24 cellular contexts compared by ENCODE assay signal in genomic region chr17:74820037-74820436, GRCh38. TPM values are rescaled to one million over a fixed set of nuclear protein-coding genes. Genes with fewer than 3 reads are reported as not detected.
"Had no signal": no experiment of that assay in that cellular context is flagged by ENCODE, and none has a peak within 500 bp of the region (broad histone marks: within the 10 kb centered on the region; RNA-seq: fewer than 3 reads in every experiment).

No MANE protein-coding gene starts in this region.

- H3K4me3 ChIP-seq: dorsolateral prefrontal cortex, lung, mucosa of descending colon, neural progenitor cell, prostate gland, right atrium auricular region, sigmoid colon, thoracic aorta had no signal

- H3K4me1 ChIP-seq: prostate gland had no signal

- H3K27ac Mint-ChIP-seq: immature natural killer cell; memory B cell; natural killer cell treated with Interleukin-12 subunit alpha and Interleukin-12 subunit beta and Interleukin-15 and Interleukin-18, amount 100 ng/mL, for 72 hours; neural progenitor cell; stimulated activated effector memory CD8-positive, alpha-beta T cell treated with anti-CD3 and anti-CD28 coated beads, Interleukin-12 subunit alpha, Interleukin-12 subunit beta, amount 100 ng/mL, for 72 hours; type B pancreatic cell had no signal

- H3K27ac ChIP-seq: neural progenitor cell, prostate gland, right atrium auricular region, sigmoid colon, thoracic aorta had no signal

- H3K4me3 Mint-ChIP-seq: immature natural killer cell; memory B cell; natural killer cell treated with Interleukin-12 subunit alpha and Interleukin-12 subunit beta and Interleukin-15 and Interleukin-18, amount 100 ng/mL, for 72 hours; neural progenitor cell; stimulated activated effector memory CD8-positive, alpha-beta T cell treated with anti-CD3 and anti-CD28 coated beads, Interleukin-12 subunit alpha, Interleukin-12 subunit beta, amount 100 ng/mL, for 72 hours; type B pancreatic cell had no signal

- DNase-seq: cerebellar nuclear complex; dorsolateral prefrontal cortex; effector CD4-positive, alpha-beta T cell; hypothalamus; immature natural killer cell; islet precursor cell; kidney glomerular epithelial cell; mucosa of descending colon; naive B cell; nucleus accumbens; sigmoid colon; stimulated activated CD4-positive, alpha-beta T cell treated with anti-CD3 and anti-CD28 coated beads, Interleukin-2, amount 100 ng/mL, for 24 hours; stimulated activated CD4-positive, alpha-beta T cell treated with anti-CD3 and anti-CD28 coated beads, Interleukin-4, amount 100 ng/mL, for 24 hours; stimulated activated naive CD4-positive, alpha-beta T cell treated with Interleukin-2 at 50 U/mL for 16 hours had no signal

- H3K27me3 Mint-ChIP-seq: memory B cell; naive B cell; natural killer cell treated with Interleukin-12 subunit alpha and Interleukin-12 subunit beta and Interleukin-15 and Interleukin-18, amount 100 ng/mL, for 72 hours; type B pancreatic cell had no signal

- H3K9me3 ChIP-seq: mucosa of descending colon, prostate gland, right atrium auricular region, sigmoid colon, thoracic aorta had no signal

- H3K36me3 ChIP-seq: neural progenitor cell, prostate gland, right atrium auricular region had no signal

- H3K36me3 Mint-ChIP-seq: natural killer cell treated with Interleukin-12 subunit alpha and Interleukin-12 subunit beta and Interleukin-15 and Interleukin-18, amount 100 ng/mL, for 72 hours; type B pancreatic cell had no signal

- H3K9me3 Mint-ChIP-seq: immature natural killer cell; memory B cell; naive B cell; natural killer cell treated with Interleukin-12 subunit alpha and Interleukin-12 subunit beta and Interleukin-15 and Interleukin-18, amount 100 ng/mL, for 72 hours; neural progenitor cell; stimulated activated effector memory CD8-positive, alpha-beta T cell treated with anti-CD3 and anti-CD28 coated beads, Interleukin-12 subunit alpha, Interleukin-12 subunit beta, amount 100 ng/mL, for 72 hours; type B pancreatic cell had no signal

- H3K27me3 ChIP-seq: dorsolateral prefrontal cortex, neural progenitor cell, right atrium auricular region, sigmoid colon had no signal

RNA-seq across cellular contexts. Expression of gene GRIN2C, which starts 39.6 kb away (rescaled TPM):
- total RNA-seq: left lobe of liver; natural killer cell treated with Interleukin-12 subunit alpha and Interleukin-12 subunit beta and Interleukin-15 and Interleukin-18, amount 100 ng/mL, for 72 hours had no signal
